In genomic region chr1:119631433-119632102, GRCh38 we compare ENCODE assay signal across 1 cellular context.
TF ChIP-seq lines count a peak whose summit lies in the region.

No MANE protein-coding gene starts in this region.

TF ChIP-seq in HepG2, 621 proteins besides CTCF, POLR2A, EP300 and RAD21 (continued from another document and continues in another):
- TF ChIP-seq SP5 (CRISPR knock-in tag; IDR thresholded peaks at IDR 0.05; ENCODE audit: borderline replicate concordance, low read depth), result peak; percentile 63; the same call in 1 of the 2 replicates
- TF ChIP-seq PAWR (CRISPR knock-in tag; IDR thresholded peaks at IDR 0.05; ENCODE audit: borderline replicate concordance), result no peak
- TF ChIP-seq REXO4 (CRISPR knock-in tag; IDR thresholded peaks at IDR 0.05; ENCODE audit: borderline replicate concordance), result peak; percentile 49; the same call in 1 of the 2 replicates
- peak; percentile 83; the same call in 1 of the 2 replicates for TF ChIP-seq YEATS4 (CRISPR knock-in tag; IDR thresholded peaks at IDR 0.05; ENCODE audit: borderline replicate concordance)
- no peak for TF ChIP-seq ZNF530 (CRISPR knock-in tag; IDR thresholded peaks at IDR 0.05; ENCODE audit: low read depth)
- peak; percentile 62; the same call in 1 of the 2 replicates for TF ChIP-seq TFDP1 (CRISPR knock-in tag; IDR thresholded peaks at IDR 0.05; ENCODE audit: borderline replicate concordance)
- TF ChIP-seq MAFK (conservative IDR thresholded peaks at IDR 0.05 in 1 of 2, IDR thresholded peaks at IDR 0.05 in 1 of 2; ENCODE audit: low read length in 2 of 2), result no peak
- peak; percentile 74 for TF ChIP-seq ZMYM4 (CRISPR knock-in tag; IDR thresholded peaks at IDR 0.05)
- no peak for TF ChIP-seq ADNP (CRISPR knock-in tag; IDR thresholded peaks at IDR 0.05)
- TF ChIP-seq FOXC1 (CRISPR knock-in tag; IDR thresholded peaks at IDR 0.05; ENCODE audit: borderline replicate concordance), result peak; percentile 49; the same call in 1 of the 2 replicates
- no peak for TF ChIP-seq DNMT3B (CRISPR knock-in tag; conservative IDR thresholded peaks at IDR 0.05)
- no peak for TF ChIP-seq HOXD1 (CRISPR knock-in tag; IDR thresholded peaks at IDR 0.05)
- no peak for TF ChIP-seq GPBP1L1 (CRISPR knock-in tag; IDR thresholded peaks at IDR 0.05)
- TF ChIP-seq MAX (IDR thresholded peaks at IDR 0.05), result peak; percentile 90
- TF ChIP-seq ZNF580 (CRISPR knock-in tag; IDR thresholded peaks at IDR 0.05; ENCODE audit: borderline replicate concordance, low read depth), result peak; percentile 88
- peak; percentile 57 for TF ChIP-seq ZNF777 (CRISPR knock-in tag; IDR thresholded peaks at IDR 0.05)
- TF ChIP-seq ZNF441 (CRISPR knock-in tag; IDR thresholded peaks at IDR 0.05; ENCODE audit: borderline replicate concordance), result peak; percentile 37; the same call in 1 of the 2 replicates
- TF ChIP-seq ZNF275 (CRISPR knock-in tag; IDR thresholded peaks at IDR 0.05; ENCODE audit: borderline replicate concordance), result 0 out of 2 replicates have a peak, but pooled peaks have one; percentile 52
- TF ChIP-seq CERS6 (CRISPR knock-in tag; IDR thresholded peaks at IDR 0.05), result no peak
- TF ChIP-seq ZXDC (CRISPR knock-in tag; IDR thresholded peaks at IDR 0.05), result no peak
- peak; percentile 82; the same call in 1 of the 2 replicates for TF ChIP-seq ZNF556 (CRISPR knock-in tag; IDR thresholded peaks at IDR 0.05; ENCODE audit: borderline replicate concordance)
- TF ChIP-seq ZNF891 (CRISPR knock-in tag; IDR thresholded peaks at IDR 0.05), result no peak
- TF ChIP-seq U2AF1 (optimal IDR thresholded peaks at IDR 0.05; ENCODE audit: low read depth, low read length), result no peak
- peak; percentile 89 for TF ChIP-seq HES4 (CRISPR knock-in tag; IDR thresholded peaks at IDR 0.05; ENCODE audit: borderline replicate concordance)
- TF ChIP-seq ZNF10 (CRISPR knock-in tag; IDR thresholded peaks at IDR 0.05; ENCODE audit: borderline replicate concordance, low read depth), result no peak
- no peak for TF ChIP-seq PHB2 (IDR thresholded peaks at IDR 0.05; ENCODE audit: partially characterized antibody)
- peak; percentile 87 for TF ChIP-seq TBX2 (CRISPR knock-in tag; IDR thresholded peaks at IDR 0.05; ENCODE audit: borderline replicate concordance)
- peak; percentile 84 for TF ChIP-seq ZNF709 (CRISPR knock-in tag; IDR thresholded peaks at IDR 0.05)
- TF ChIP-seq KLF16 (CRISPR knock-in tag; IDR thresholded peaks at IDR 0.05), result peak in 1 of 2 experiments; percentile 78; a peak in 1 of 4 replicates
- no peak for TF ChIP-seq JUND (CRISPR knock-in tag; IDR thresholded peaks at IDR 0.05)
- TF ChIP-seq PAX8 (CRISPR knock-in tag; IDR thresholded peaks at IDR 0.05; ENCODE audit: borderline replicate concordance), result peak; percentile 75; the same call in 1 of the 2 replicates
- peak; percentile 66 for TF ChIP-seq HIVEP1 (CRISPR knock-in tag; IDR thresholded peaks at IDR 0.05)
- TF ChIP-seq CBFB (CRISPR knock-in tag; IDR thresholded peaks at IDR 0.05), result no peak
- TF ChIP-seq HOMEZ (CRISPR knock-in tag; IDR thresholded peaks at IDR 0.05; ENCODE audit: low read depth), result 0 out of 2 replicates have a peak, but pooled peaks have one; percentile 29
- peak; percentile 57 for TF ChIP-seq THAP11 (CRISPR knock-in tag; IDR thresholded peaks at IDR 0.05)
- TF ChIP-seq ZNF878 (CRISPR knock-in tag; IDR thresholded peaks at IDR 0.05), result peak; percentile 91
- TF ChIP-seq ZNF552 (CRISPR knock-in tag; IDR thresholded peaks at IDR 0.05; ENCODE audit: borderline replicate concordance), result peak; percentile 79; the same call in 1 of the 2 replicates
- no peak for TF ChIP-seq ZNF615 (CRISPR knock-in tag; IDR thresholded peaks at IDR 0.05; ENCODE audit: borderline replicate concordance)
- no peak for TF ChIP-seq EHMT2 (IDR thresholded peaks at IDR 0.05; ENCODE audit: borderline replicate concordance, low read depth, low read length)
- peak; percentile 79; the same call in 1 of the 2 replicates for TF ChIP-seq HOXA5 (CRISPR knock-in tag; IDR thresholded peaks at IDR 0.05)
- TF ChIP-seq NR0B2 (CRISPR knock-in tag; IDR thresholded peaks at IDR 0.05), result peak; percentile 64; the same call in 1 of the 2 replicates
- 0 out of 2 replicates have a peak, but pooled peaks have one; percentile 48 for TF ChIP-seq EED (CRISPR knock-in tag; IDR thresholded peaks at IDR 0.05)
- TF ChIP-seq IRF1 (CRISPR knock-in tag; IDR thresholded peaks at IDR 0.05; ENCODE audit: low read depth), result no peak
- TF ChIP-seq ZNF788 (CRISPR knock-in tag; IDR thresholded peaks at IDR 0.05; ENCODE audit: borderline replicate concordance), result peak; percentile 90
- TF ChIP-seq ZNF263 (CRISPR knock-in tag; IDR thresholded peaks at IDR 0.05), result peak; percentile 49; the same call in 1 of the 2 replicates
- TF ChIP-seq ZNF768 (CRISPR knock-in tag; IDR thresholded peaks at IDR 0.05), result no peak
- TF ChIP-seq LRRFIP1 (CRISPR knock-in tag; conservative IDR thresholded peaks at IDR 0.05), result no peak
- no peak for TF ChIP-seq ZNF75D (CRISPR knock-in tag; IDR thresholded peaks at IDR 0.05; ENCODE audit: borderline replicate concordance)
- TF ChIP-seq ZNF879 (CRISPR knock-in tag; IDR thresholded peaks at IDR 0.05), result 0 out of 2 replicates have a peak, but pooled peaks have one; percentile 65
- TF ChIP-seq ZNF607 (CRISPR knock-in tag; IDR thresholded peaks at IDR 0.05; ENCODE audit: borderline replicate concordance), result peak; percentile 78; the same call in 1 of the 2 replicates
- no peak for TF ChIP-seq HMGA1 (CRISPR knock-in tag; conservative IDR thresholded peaks at IDR 0.05)
